ENCODE assay signal across 9 cellular contexts in the genomic region with DNA sequence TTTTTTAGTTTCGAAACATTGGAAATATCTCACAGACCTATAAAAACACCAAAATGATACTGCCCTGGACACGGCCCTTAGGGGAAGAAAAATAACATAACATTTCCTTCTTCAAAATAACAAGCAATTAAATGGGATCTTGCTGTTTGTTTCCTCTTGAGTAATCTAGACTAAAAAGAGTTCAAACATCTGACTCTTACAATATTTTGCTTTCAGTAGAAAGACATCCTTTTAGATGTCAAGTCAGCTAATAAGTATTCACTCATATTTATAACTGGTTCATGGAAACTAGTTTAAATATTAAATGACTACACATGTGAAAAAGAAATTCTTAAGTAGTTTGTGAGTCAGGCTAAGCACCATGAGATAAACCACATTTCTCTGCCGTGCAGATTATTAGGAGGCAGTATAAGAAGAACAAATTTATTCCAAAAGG.
DNase-seq lines count a peak whose midpoint lies in the region; ATAC-seq and TF ChIP-seq lines count a peak whose summit lies in the region.
"Had no signal": no experiment of that assay in that cellular context is flagged by ENCODE, and none has a peak within 500 bp of the region (broad histone marks: within the 10 kb centered on the region; RNA-seq: fewer than 3 reads in every experiment).

No MANE protein-coding gene starts in this region.

- CTCF ChIA-PET in A673 (lab: Charles Lee): no interaction called here

- DNase-seq in A673 (ENCODE audit: low spot score) (no peak), HT1080 (ENCODE audit: low read depth) (peak; percentile 25), immature natural killer cell (no peak), head of caudate nucleus (no peak), mesendoderm (no peak)
- DNase-seq: activated B cell treated with CpG ODN at 0.5 μM for 24 hours had no signal

- no peak overlapping the region for H4K5ac ChIP-seq in mesendoderm (ENCODE audit: low read length)

- H4K8ac ChIP-seq in mesendoderm (ENCODE audit: low read depth, low read length): no peak overlapping the region

- no peaks in the 10 kb centered on the region for H3K9me3 Mint-ChIP-seq in dendritic cell treated with granulocyte-macrophage colony-stimulating factor and Interleukin-4, amounts not matched to agents 40 ng/mL and 50 ng/mL, for 4 days
- peaks cover 0 to 1% (median 0%) of the 10 kb centered on the region in 6 donors for H3K9me3 Mint-ChIP-seq in immature natural killer cell
- H3K9me3 Mint-ChIP-seq: activated B cell treated with CpG ODN at 0.5 μM for 24 hours had no signal

- intact Hi-C loops in A673 (cut with micrococcal nuclease; ENCODE audit: unreplicated experiment): no loop called here
- intact Hi-C loops in dendritic cell treated with granulocyte-macrophage colony-stimulating factor and Interleukin-4, amounts not matched to agents 40 ng/mL and 50 ng/mL, for 4 days (cut with micrococcal nuclease): no loop called here
- intact Hi-C loops in head of caudate nucleus (cut with DNase I): no loop called here

- POLR2A ChIA-PET in A673 (lab: Charles Lee; ENCODE audit: low non-redundant PET): no interaction called here

- no peak overlapping the region for H2AK5ac ChIP-seq in mesendoderm (ENCODE audit: low read length)

- no peak overlapping the region for H2BK120ac ChIP-seq in mesendoderm (ENCODE audit: low read depth, low read length)

- no peak for ATAC-seq in GM21390 (IDR thresholded peaks at IDR 0.05; ENCODE audit: unreplicated experiment)

- H3K56ac ChIP-seq in mesendoderm (ENCODE audit: low read length): no peak overlapping the region

- H3K27ac ChIP-seq in A673 (ENCODE audit: low read depth, low read length, poor library complexity, severe bottlenecking) (peak overlapping the region; percentile 11), muscle layer of colon (ENCODE audit: low read depth, low read length) (peak overlapping the region; percentile 60), mesendoderm (ENCODE audit: low read depth, low read length) (no peak overlapping the region)

- peaks cover 32% of the 10 kb centered on the region for H3K4me1 Mint-ChIP-seq in dendritic cell treated with granulocyte-macrophage colony-stimulating factor and Interleukin-4, amounts not matched to agents 40 ng/mL and 50 ng/mL, for 4 days (ENCODE audit: low read depth)
- peaks cover 12 to 23% of the 10 kb centered on the region in 2 donors for H3K4me1 Mint-ChIP-seq in immature natural killer cell

- H3K36me3 ChIP-seq in A673 (ENCODE audit: insufficient read depth, low read length, poor library complexity, severe bottlenecking) (no peaks in the 10 kb centered on the region), muscle layer of colon (ENCODE audit: insufficient read depth, low read length) (no peaks in the 10 kb centered on the region), mesendoderm (ENCODE audit: control insufficient read depth, insufficient read depth, low read length) (no peaks in the 10 kb centered on the region)

- H3K9ac ChIP-seq in muscle layer of colon (ENCODE audit: low read length): no peak overlapping the region
- no peak overlapping the region for H3K9ac ChIP-seq in mesendoderm (ENCODE audit: low read length)

- no peaks in the 10 kb centered on the region for H3K36me3 Mint-ChIP-seq in dendritic cell treated with granulocyte-macrophage colony-stimulating factor and Interleukin-4, amounts not matched to agents 40 ng/mL and 50 ng/mL, for 4 days (ENCODE audit: low read depth)
- peaks cover 0 to 3% (median 0%) of the 10 kb centered on the region in 3 donors for H3K36me3 Mint-ChIP-seq in immature natural killer cell

- no peaks in the 10 kb centered on the region for H3K27me3 Mint-ChIP-seq in dendritic cell treated with granulocyte-macrophage colony-stimulating factor and Interleukin-4, amounts not matched to agents 40 ng/mL and 50 ng/mL, for 4 days
- H3K27me3 Mint-ChIP-seq in immature natural killer cell (ENCODE audit: low read depth in 3 of 3): peaks cover 0 to 5% (median 3%) of the 10 kb centered on the region in 3 donors
- H3K27me3 Mint-ChIP-seq: activated B cell treated with CpG ODN at 0.5 μM for 24 hours had no signal

- peak overlapping the region; percentile 84 for H3K27ac Mint-ChIP-seq in dendritic cell treated with granulocyte-macrophage colony-stimulating factor and Interleukin-4, amounts not matched to agents 40 ng/mL and 50 ng/mL, for 4 days
- no peak overlapping the region for H3K27ac Mint-ChIP-seq in immature natural killer cell
- H3K27ac Mint-ChIP-seq: activated B cell treated with CpG ODN at 0.5 μM for 24 hours had no signal

- H3K23ac ChIP-seq in mesendoderm (ENCODE audit: low read length): no peak overlapping the region

- no peak overlapping the region for H3K4me3 ChIP-seq in A673 (ENCODE audit: low read depth, low read length, poor library complexity, severe bottlenecking)
- H3K4me3 ChIP-seq in muscle layer of colon (ENCODE audit: low read depth in 1 of 2, low read length in 2 of 2): no peak overlapping the region
- H3K4me3 ChIP-seq in mesendoderm (ENCODE audit: low read length): no peak overlapping the region

- no peak overlapping the region for H3K4ac ChIP-seq in mesendoderm (ENCODE audit: low read depth, low read length)

- TF ChIP-seq CTCF in A673 (conservative IDR thresholded peaks at IDR 0.05; ENCODE audit: low read depth, low read length): no peak

- no peak overlapping the region for H3K4me2 ChIP-seq in mesendoderm (ENCODE audit: low read length)

- H3K4me1 ChIP-seq in A673 (ENCODE audit: insufficient read depth, low read length, poor library complexity, severe bottlenecking) (peaks cover 25% of the 10 kb centered on the region), muscle layer of colon (ENCODE audit: insufficient read depth, low read length) (peaks cover 51% of the 10 kb centered on the region), mesendoderm (ENCODE audit: control insufficient read depth, low read depth, low read length) (no peaks in the 10 kb centered on the region)

- no peaks in the 10 kb centered on the region for H3K79me1 ChIP-seq in mesendoderm (ENCODE audit: low read length)

- H3K4me3 Mint-ChIP-seq in dendritic cell treated with granulocyte-macrophage colony-stimulating factor and Interleukin-4, amounts not matched to agents 40 ng/mL and 50 ng/mL, for 4 days: no peak overlapping the region
- H3K4me3 Mint-ChIP-seq in immature natural killer cell: no peak overlapping the region
- H3K4me3 Mint-ChIP-seq: activated B cell treated with CpG ODN at 0.5 μM for 24 hours had no signal

- no peak overlapping the region for H2BK5ac ChIP-seq in mesendoderm (ENCODE audit: low read length)

- no TSS peak for BruUV-seq in A673 (replicated peaks; lab: Mats Ljungman, UMichigan)

- H2BK15ac ChIP-seq in mesendoderm (replicated peaks; ENCODE audit: low read depth): no peak overlapping the region

- no peaks in the 10 kb centered on the region for H3K9me3 ChIP-seq in A673 (ENCODE audit: low read depth, low read length, poor library complexity, severe bottlenecking)
- no peaks in the 10 kb centered on the region for H3K9me3 ChIP-seq in muscle layer of colon (ENCODE audit: low read length)

- H3K18ac ChIP-seq in mesendoderm (ENCODE audit: low read length): no peak overlapping the region

- no peaks in the 10 kb centered on the region for H3K27me3 ChIP-seq in A673 (replicated peaks; ENCODE audit: insufficient read depth, low read depth, low read length, poor library complexity)
- no peaks in the 10 kb centered on the region for H3K27me3 ChIP-seq in muscle layer of colon (ENCODE audit: control insufficient read depth in 1 of 2, insufficient read depth in 2 of 2, low read length in 2 of 2)
- H3K27me3 ChIP-seq in mesendoderm (ENCODE audit: insufficient read depth, low read length, poor library complexity): no peaks in the 10 kb centered on the region

- no CpG with 5 or more reads among the region's 3 CpGs for WGBS in mesendoderm (ENCODE audit: extremely low coverage, insufficient coverage, low lambda C conversion rate)

- no peaks in the 10 kb centered on the region for H3K79me2 ChIP-seq in mesendoderm (ENCODE audit: control insufficient read depth, insufficient read depth, low read length)
